25 cellular contexts compared by ENCODE assay signal in the genomic region with DNA sequence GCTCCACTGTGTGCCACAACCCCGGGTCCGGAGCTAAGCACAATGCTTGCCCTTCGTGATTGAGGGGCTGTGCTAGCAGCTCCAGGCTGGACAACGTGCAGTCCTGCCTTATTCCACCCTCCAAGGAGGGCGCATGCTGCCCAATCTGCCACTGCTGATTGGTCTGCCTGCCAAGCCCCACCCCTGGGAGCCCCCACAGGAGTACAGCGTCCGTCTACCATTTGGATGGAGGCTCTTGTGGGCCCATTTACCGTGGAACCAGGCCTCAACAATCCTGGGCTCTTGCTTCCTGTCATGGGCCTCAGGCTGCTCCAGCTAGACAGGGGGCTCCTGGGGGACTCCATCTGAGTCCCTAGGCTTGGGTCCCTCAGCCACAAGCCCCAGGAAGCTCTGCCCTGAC.
"Had no signal": no experiment of that assay in that cellular context is flagged by ENCODE, and none has a peak within 500 bp of the region (broad histone marks: within the 10 kb centered on the region; RNA-seq: fewer than 3 reads in every experiment).

No MANE protein-coding gene starts in this region.

- H3K79me2 ChIP-seq: hepatocyte had no signal

- H3K4me3 ChIP-seq: coronary artery, esophagus muscularis mucosa, gastroesophageal sphincter, heart left ventricle, hepatocyte, lower lobe of right lung, neural progenitor cell, psoas muscle, sigmoid colon, stomach, thyroid gland had no signal

- H3K36me3 Mint-ChIP-seq: neural progenitor cell; stimulated activated effector memory CD8-positive, alpha-beta T cell treated with anti-CD3 and anti-CD28 coated beads, Interleukin-12 subunit alpha, Interleukin-12 subunit beta, amount 100 ng/mL, for 72 hours had no signal

- H3K36me3 ChIP-seq: esophagus muscularis mucosa, gastroesophageal sphincter, heart left ventricle, lower lobe of right lung, neural progenitor cell, sigmoid colon, stomach, thyroid gland had no signal

- H3K9me3 ChIP-seq: thyroid gland had no signal

- H3K27me3 ChIP-seq: esophagus muscularis mucosa, foreskin keratinocyte, gastroesophageal sphincter, heart left ventricle, hepatocyte, neural progenitor cell, sigmoid colon, stomach, thyroid gland had no signal

- FAIRE-seq: endothelial cell of umbilical vein had no signal

- H3K9ac ChIP-seq: neural progenitor cell had no signal

- H3K27ac ChIP-seq: coronary artery, esophagus muscularis mucosa, foreskin keratinocyte, gastroesophageal sphincter, heart left ventricle, hepatocyte, lower lobe of right lung, neural progenitor cell, psoas muscle, sigmoid colon, stomach, thyroid gland had no signal

- H3K27ac Mint-ChIP-seq: nephron; neural progenitor cell; stimulated activated effector memory CD8-positive, alpha-beta T cell treated with anti-CD3 and anti-CD28 coated beads, Interleukin-12 subunit alpha, Interleukin-12 subunit beta, amount 100 ng/mL, for 72 hours had no signal

- H3K4me2 ChIP-seq: hepatocyte, neural progenitor cell had no signal

- H3K4me3 Mint-ChIP-seq: nephron; neural progenitor cell; stimulated activated effector memory CD8-positive, alpha-beta T cell treated with anti-CD3 and anti-CD28 coated beads, Interleukin-12 subunit alpha, Interleukin-12 subunit beta, amount 100 ng/mL, for 72 hours had no signal

- ATAC-seq: foreskin keratinocyte; gastroesophageal sphincter; heart left ventricle; left ventricle myocardium superior; lower lobe of right lung; psoas muscle; right cardiac atrium; stimulated activated effector memory CD8-positive, alpha-beta T cell treated with anti-CD3 and anti-CD28 coated beads, Interleukin-12 subunit alpha, Interleukin-12 subunit beta, amount 100 ng/mL, for 72 hours had no signal

- H2AFZ ChIP-seq: hepatocyte, neural progenitor cell had no signal

- H3K4me1 ChIP-seq: esophagus muscularis mucosa, foreskin keratinocyte, gastroesophageal sphincter, lower lobe of right lung, sigmoid colon, stomach, thyroid gland had no signal

- DNase-seq: dermis blood vessel endothelial cell; effector memory CD4-positive, alpha-beta T cell; foreskin keratinocyte; heart left ventricle; kidney glomerular epithelial cell; left ventricle myocardium superior; lower lobe of right lung; nucleus accumbens; psoas muscle; right cardiac atrium; sigmoid colon; stimulated activated CD4-positive, alpha-beta T cell treated with anti-CD3 and anti-CD28 coated beads, Interleukin-2, amount 100 ng/mL, for 24 hours; stimulated activated CD4-positive, alpha-beta T cell treated with anti-CD3 and anti-CD28 coated beads, Interleukin-4, amount 100 ng/mL, for 24 hours; stimulated activated naive CD4-positive, alpha-beta T cell treated with Interleukin-2 at 50 U/mL for 16 hours; stomach; thyroid gland; trophoblast cell had no signal

- H3K4me1 Mint-ChIP-seq: nephron had no signal
